18 cellular contexts compared by ENCODE assay signal in genomic region chr5:113122053-113122452, GRCh38.
DNase-seq lines count a peak whose midpoint lies in the region; ATAC-seq and TF ChIP-seq lines count a peak whose summit lies in the region.
"Had no signal": no experiment of that assay in that cellular context is flagged by ENCODE, and none has a peak within 500 bp of the region (broad histone marks: within the 10 kb centered on the region; RNA-seq: fewer than 3 reads in every experiment).

No MANE protein-coding gene starts in this region.

- H3K4me1 ChIP-seq in body of pancreas, result peaks cover 16% of the 10 kb centered on the region
- H3K4me1 ChIP-seq in subcutaneous abdominal adipose tissue (ENCODE audit: control insufficient read depth in 5 of 5, insufficient read depth in 5 of 5, low read length in 5 of 5), result peaks cover 9 to 65% (median 51%) of the 10 kb centered on the region in 5 donors
- H3K4me1 ChIP-seq: SJCRH30 had no signal

- no peaks in the 10 kb centered on the region for H3K9me3 Mint-ChIP-seq in T-helper 2 cell treated with Interferon-gamma antibody and Interleukin-4, amounts not matched to agents 5 μg/mL and 100 μg/mL, for 36 hours

- no peak for TF ChIP-seq CTCF in body of pancreas (IDR thresholded peaks at IDR 0.05)

- H3K4me3 Mint-ChIP-seq in T-helper 2 cell treated with Interferon-gamma antibody and Interleukin-4, amounts not matched to agents 5 μg/mL and 100 μg/mL, for 36 hours, result no peak overlapping the region
- H3K4me3 Mint-ChIP-seq: activated CD4-positive, alpha-beta memory T cell treated with anti-CD3 and anti-CD28 coated beads for 36 hours; activated T-helper 1 cell treated with anti-CD3 and anti-CD28 coated beads, Interleukin-12 subunit alpha, Interleukin-12 subunit beta, Interleukin-2, Interleukin-4 antibody, amounts not matched to agents 30 ng/mL and 10 ng/mL and 1 ng/mL, durations not matched to agents 14 hours and 24 hours and 36 hours; naive thymus-derived CD8-positive, alpha-beta T cell had no signal

- no peak overlapping the region for H3K4me3 ChIP-seq in body of pancreas
- H3K4me3 ChIP-seq in subcutaneous abdominal adipose tissue (ENCODE audit: low read depth in 1 of 5, low read length in 5 of 5), result no peak overlapping the region
- H3K4me3 ChIP-seq: heart left ventricle, SJCRH30, skin epidermis, vagina had no signal

- no peak overlapping the region for H3K9ac ChIP-seq in subcutaneous abdominal adipose tissue (ENCODE audit: low read length in 5 of 5)

- no peak for TF ChIP-seq POLR2A in body of pancreas (IDR thresholded peaks at IDR 0.05)

- H3K27ac Mint-ChIP-seq in T-helper 2 cell treated with Interferon-gamma antibody and Interleukin-4, amounts not matched to agents 5 μg/mL and 100 μg/mL, for 36 hours, result no peak overlapping the region
- H3K27ac Mint-ChIP-seq: activated CD4-positive, alpha-beta memory T cell treated with anti-CD3 and anti-CD28 coated beads for 36 hours; activated T-helper 1 cell treated with anti-CD3 and anti-CD28 coated beads, Interleukin-12 subunit alpha, Interleukin-12 subunit beta, Interleukin-2, Interleukin-4 antibody, amounts not matched to agents 30 ng/mL and 10 ng/mL and 1 ng/mL, durations not matched to agents 14 hours and 24 hours and 36 hours; naive thymus-derived CD8-positive, alpha-beta T cell had no signal

- ATAC-seq in body of pancreas (peak; percentile 22), left cardiac atrium (peak in 1 of 2 donors; percentile 10), GM21515 (IDR thresholded peaks at IDR 0.05; ENCODE audit: unreplicated experiment) (no peak)
- ATAC-seq: naive thymus-derived CD8-positive, alpha-beta T cell had no signal

- H3K9me3 ChIP-seq in body of pancreas (no peaks in the 10 kb centered on the region), subcutaneous abdominal adipose tissue (ENCODE audit: control insufficient read depth in 5 of 5, low read length in 5 of 5) (no peaks in the 10 kb centered on the region)
- H3K9me3 ChIP-seq: vagina had no signal

- intact Hi-C loops in body of pancreas (cut with DNase I), result no loop called here
- intact Hi-C loops in left cardiac atrium (cut with DNase I), result no loop called here

- H3K27me3 ChIP-seq in body of pancreas (no peaks in the 10 kb centered on the region), subcutaneous abdominal adipose tissue (ENCODE audit: control insufficient read depth in 5 of 5, insufficient read depth in 4 of 5, low read length in 5 of 5) (no peaks in the 10 kb centered on the region)
- H3K27me3 ChIP-seq: heart left ventricle, SJCRH30, vagina had no signal

- H3K27ac ChIP-seq in body of pancreas, result no peak overlapping the region
- peak overlapping the region; percentile 97 for H3K27ac ChIP-seq in subcutaneous abdominal adipose tissue (ENCODE audit: low read depth, low read length)
- H3K27ac ChIP-seq: SJCRH30, vagina had no signal

- peaks cover 16% of the 10 kb centered on the region for H3K27me3 Mint-ChIP-seq in T-helper 2 cell treated with Interferon-gamma antibody and Interleukin-4, amounts not matched to agents 5 μg/mL and 100 μg/mL, for 36 hours (ENCODE audit: low read depth)
- H3K27me3 Mint-ChIP-seq: activated CD4-positive, alpha-beta memory T cell treated with anti-CD3 and anti-CD28 coated beads for 36 hours had no signal

- no peaks in the 10 kb centered on the region for H3K36me3 Mint-ChIP-seq in T-helper 2 cell treated with Interferon-gamma antibody and Interleukin-4, amounts not matched to agents 5 μg/mL and 100 μg/mL, for 36 hours (ENCODE audit: low read depth)
- H3K36me3 Mint-ChIP-seq: activated CD4-positive, alpha-beta memory T cell treated with anti-CD3 and anti-CD28 coated beads for 36 hours had no signal

- H3K36me3 ChIP-seq in body of pancreas (replicated peaks in 1 of 2; ENCODE audit: insufficient read depth in 1 of 2, low read depth in 2 of 2), result no peaks in the 10 kb centered on the region
- no peaks in the 10 kb centered on the region for H3K36me3 ChIP-seq in subcutaneous abdominal adipose tissue (ENCODE audit: control insufficient read depth in 5 of 5, insufficient read depth in 5 of 5, low read length in 5 of 5)
- H3K36me3 ChIP-seq: heart left ventricle, SJCRH30, vagina had no signal

- H3K4me1 Mint-ChIP-seq in T-helper 2 cell treated with Interferon-gamma antibody and Interleukin-4, amounts not matched to agents 5 μg/mL and 100 μg/mL, for 36 hours (ENCODE audit: low read depth), result no peaks in the 10 kb centered on the region

- DNase-seq in GOT3 (lab: John Stamatoyannopoulos, UW) (peak; percentile 35), body of pancreas (peak in 2 of 4 donors; percentile 22 to 26), left cardiac atrium (peak; percentile 63), Ammon's horn (ENCODE audit: low spot score) (no peak)
- no peak for DNase-seq in T-helper 2 cell treated with Interferon-gamma antibody and Interleukin-4, amounts not matched to agents 5 μg/mL and 100 μg/mL, for 36 hours (ENCODE audit: low spot score)
- DNase-seq: activated CD4-positive, alpha-beta memory T cell treated with anti-CD3 and anti-CD28 coated beads for 36 hours; GF-D8; H7; naive thymus-derived CD8-positive, alpha-beta T cell; NCI-H2029 treated with DMSO at 0.1 percent for 48 hours; SJCRH30; stimulated activated naive CD4-positive, alpha-beta T cell had no signal

Comparison
In these comparisons a context has a peak if more than half of its experiments do, and no peak if none do; other contexts are left out.
1. DNase-seq: peak in GOT3 (single experiment) and left cardiac atrium (single experiment); none in T-helper 2 cell treated with Interferon-gamma antibody and Interleukin-4, amounts not matched to agents 5 μg/mL and 100 μg/mL, for 36 hours (single experiment) and Ammon's horn (single experiment).